8 cellular contexts compared by ENCODE assay signal in genomic region chr1:111516008-111516535, GRCh38. TPM values are rescaled to one million over a fixed set of nuclear protein-coding genes. Genes with fewer than 3 reads are reported as not detected.
DNase-seq lines count a peak whose midpoint lies in the region; ATAC-seq and TF ChIP-seq lines count a peak whose summit lies in the region.

No MANE protein-coding gene starts in this region.

- H2AFZ ChIP-seq in parathyroid adenoma: no peak overlapping the region

- no peaks in the 10 kb centered on the region for H3K79me2 ChIP-seq in parathyroid adenoma

- H3K36me3 Mint-ChIP-seq in IgD-negative memory B cell: no peaks in the 10 kb centered on the region
- no peaks in the 10 kb centered on the region for H3K36me3 Mint-ChIP-seq in activated T-cell treated with anti-CD3 and anti-CD28 coated beads, Interleukin-2, amount 50 U/mL, for 4 hours (ENCODE audit: insufficient read depth)
- no peaks in the 10 kb centered on the region for H3K36me3 Mint-ChIP-seq in glutamatergic neuron (ENCODE audit: unreplicated experiment)

- H3K9me3 Mint-ChIP-seq in IgD-negative memory B cell (no peaks in the 10 kb centered on the region), glutamatergic neuron (ENCODE audit: unreplicated experiment) (peaks cover 3% of the 10 kb centered on the region)
- no peaks in the 10 kb centered on the region for H3K9me3 Mint-ChIP-seq in activated T-cell treated with anti-CD3 and anti-CD28 coated beads, Interleukin-2, amount 50 U/mL, for 4 hours

- no peak overlapping the region for H3K4me3 ChIP-seq in parathyroid adenoma (ENCODE audit: low read depth, low read length)

- TF ChIP-seq CTCF in glutamatergic neuron (IDR thresholded peaks at IDR 0.05; ENCODE audit: partially characterized antibody, unreplicated experiment) (peak; percentile 33), parathyroid adenoma (IDR thresholded peaks at IDR 0.05) (no peak)

- peaks cover 30 to 41% (median 31%) of the 10 kb centered on the region in 3 donors for H3K4me1 Mint-ChIP-seq in IgD-negative memory B cell
- H3K4me1 Mint-ChIP-seq in activated T-cell treated with anti-CD3 and anti-CD28 coated beads, Interleukin-2, amount 50 U/mL, for 4 hours (ENCODE audit: low read depth): peaks cover 40% of the 10 kb centered on the region
- H3K4me1 Mint-ChIP-seq in glutamatergic neuron (ENCODE audit: low read depth, unreplicated experiment): no peaks in the 10 kb centered on the region

- peak overlapping the region; percentile 39 for H3K27ac ChIP-seq in parathyroid adenoma

- H3K27ac Mint-ChIP-seq in IgD-negative memory B cell (peak overlapping the region; percentile 80 to 94 (median 94)), glutamatergic neuron (ENCODE audit: unreplicated experiment) (no peak overlapping the region)

- H3K4me2 ChIP-seq in parathyroid adenoma (ENCODE audit: low read length): no peak overlapping the region

- no peaks in the 10 kb centered on the region for H3K9me3 ChIP-seq in parathyroid adenoma (ENCODE audit: control insufficient read depth, low read length)

- peak overlapping the region; percentile 76 to 96 (median 88) for H3K4me3 Mint-ChIP-seq in IgD-negative memory B cell
- peak overlapping the region; percentile 50 for H3K4me3 Mint-ChIP-seq in activated T-cell treated with anti-CD3 and anti-CD28 coated beads, Interleukin-2, amount 50 U/mL, for 4 hours
- peak overlapping the region; percentile 53 for H3K4me3 Mint-ChIP-seq in glutamatergic neuron (ENCODE audit: unreplicated experiment)

- ATAC-seq in activated T-cell treated with anti-CD3 and anti-CD28 coated beads, Interleukin-2, amount 50 U/mL, for 4 hours: peak; percentile 17 to 19
- ATAC-seq in HG03196 (IDR thresholded peaks at IDR 0.05; ENCODE audit: unreplicated experiment): no peak

- H3K27me3 Mint-ChIP-seq in IgD-negative memory B cell: no peaks in the 10 kb centered on the region
- no peaks in the 10 kb centered on the region for H3K27me3 Mint-ChIP-seq in activated T-cell treated with anti-CD3 and anti-CD28 coated beads, Interleukin-2, amount 50 U/mL, for 4 hours (ENCODE audit: low read depth)
- H3K27me3 Mint-ChIP-seq in glutamatergic neuron (ENCODE audit: unreplicated experiment): no peaks in the 10 kb centered on the region

- H3K9ac ChIP-seq in parathyroid adenoma: no peak overlapping the region

- no peaks in the 10 kb centered on the region for H3K27me3 ChIP-seq in parathyroid adenoma (ENCODE audit: control insufficient read depth, insufficient read depth, low read length)

- H3K4me1 ChIP-seq in parathyroid adenoma: peaks cover 12% of the 10 kb centered on the region

- peak; percentile 60 for DNase-seq in activated CD4-positive, alpha-beta T cell treated with anti-CD3 and anti-CD28 coated beads for 48 hours
- no peak for DNase-seq in activated CD4-positive, alpha-beta T cell treated with anti-CD3 and anti-CD28 coated beads, Interleukin-2, amount 50 U/mL, for 4 hours
- peak; percentile 7 for DNase-seq in activated T-cell treated with anti-CD3 and anti-CD28 coated beads, Interleukin-2, amount 50 U/mL, for 4 hours
- no peak for DNase-seq in glutamatergic neuron
- DNase-seq in ecto neural progenitor cell (ENCODE audit: low spot score): no peak

- no peaks in the 10 kb centered on the region for H3K36me3 ChIP-seq in parathyroid adenoma (ENCODE audit: control insufficient read depth, insufficient read depth, low read length)

RNA-seq across cellular contexts. Expression of gene ADORA3, which starts 12.6 kb away (rescaled TPM):
- 0.44 TPM for polyA plus RNA-seq in IgD-negative memory B cell
- not detected for total RNA-seq in activated T-cell treated with anti-CD3 and anti-CD28 coated beads, Interleukin-2, amount 50 U/mL, for 4 hours
- total RNA-seq in glutamatergic neuron (ENCODE audit: unreplicated experiment): not detected

RNA-seq across cellular contexts. Expression of gene TMIGD3, which starts 12.6 kb away (rescaled TPM):
- not detected for polyA plus RNA-seq in IgD-negative memory B cell
- not detected for total RNA-seq in activated T-cell treated with anti-CD3 and anti-CD28 coated beads, Interleukin-2, amount 50 U/mL, for 4 hours
- not detected for total RNA-seq in glutamatergic neuron (ENCODE audit: unreplicated experiment)

RNA-seq across cellular contexts. Expression of gene C1orf162, which starts 42.3 kb away (rescaled TPM):
- 120 TPM for polyA plus RNA-seq in IgD-negative memory B cell
- total RNA-seq in activated T-cell treated with anti-CD3 and anti-CD28 coated beads, Interleukin-2, amount 50 U/mL, for 4 hours: 1 to 10 TPM; 2.6 to 3.6 (median 2.6) TPM
- 1.1 TPM for total RNA-seq in glutamatergic neuron (ENCODE audit: unreplicated experiment)

Comparison
In these comparisons a context has a peak if more than half of its experiments do, and no peak if none do; other contexts are left out.
1. DNase-seq: peak in activated CD4-positive, alpha-beta T cell treated with anti-CD3 and anti-CD28 coated beads for 48 hours (single experiment) and activated T-cell treated with anti-CD3 and anti-CD28 coated beads, Interleukin-2, amount 50 U/mL, for 4 hours (single experiment); none in activated CD4-positive, alpha-beta T cell treated with anti-CD3 and anti-CD28 coated beads, Interleukin-2, amount 50 U/mL, for 4 hours (0 of 2), glutamatergic neuron (single experiment) and ecto neural progenitor cell (single experiment).
2. Peak in every context shown above with its lines, with median percentiles within 50 percentile points of each other: H3K4me3 Mint-ChIP-seq.